Comparison of ENCODE assay signal across 8 cellular contexts in the genomic region with DNA sequence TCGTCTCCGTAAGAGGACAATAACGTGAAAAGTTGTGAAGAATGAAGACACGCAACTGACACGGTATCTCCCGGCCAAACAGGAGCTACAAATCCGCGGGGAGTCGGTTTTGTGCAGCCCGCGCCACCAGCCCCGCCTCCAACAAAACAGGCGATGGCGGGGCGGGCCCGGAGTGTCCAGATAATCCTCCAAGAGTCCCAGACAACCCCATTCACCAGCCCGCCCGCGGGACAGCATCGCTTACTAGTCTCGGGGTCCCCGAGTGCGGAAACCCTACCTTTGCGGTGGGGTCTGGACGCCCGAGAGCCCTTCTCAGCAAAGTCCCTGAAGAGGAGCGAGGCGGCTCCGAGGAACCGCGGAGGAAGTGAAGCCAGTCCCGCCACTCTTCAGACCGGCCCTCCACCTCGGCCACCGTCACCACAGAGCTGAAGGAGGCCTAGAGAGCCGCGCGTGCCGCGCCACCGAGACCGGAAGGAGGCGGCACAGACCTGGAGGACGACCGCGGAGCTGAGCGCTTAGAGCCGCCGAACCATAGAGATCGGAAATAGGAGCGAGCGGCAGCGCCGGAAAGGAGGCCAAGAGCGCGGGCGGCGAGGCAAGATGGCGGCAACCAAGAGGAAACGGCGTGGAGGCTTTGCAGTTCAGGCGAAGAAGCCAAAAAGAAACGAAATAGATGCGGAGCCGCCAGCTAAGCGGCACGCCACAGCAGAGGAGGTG. TPM values are rescaled to one million over a fixed set of nuclear protein-coding genes. Genes with fewer than 3 reads are reported as not detected.
DNase-seq lines count a peak whose midpoint lies in the region; FAIRE-seq and TF ChIP-seq lines count a peak whose summit lies in the region.

A gene with protein sequence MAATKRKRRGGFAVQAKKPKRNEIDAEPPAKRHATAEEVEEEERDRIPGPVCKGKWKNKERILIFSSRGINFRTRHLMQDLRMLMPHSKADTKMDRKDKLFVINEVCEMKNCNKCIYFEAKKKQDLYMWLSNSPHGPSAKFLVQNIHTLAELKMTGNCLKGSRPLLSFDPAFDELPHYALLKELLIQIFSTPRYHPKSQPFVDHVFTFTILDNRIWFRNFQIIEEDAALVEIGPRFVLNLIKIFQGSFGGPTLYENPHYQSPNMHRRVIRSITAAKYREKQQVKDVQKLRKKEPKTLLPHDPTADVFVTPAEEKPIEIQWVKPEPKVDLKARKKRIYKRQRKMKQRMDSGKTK (plus strand): TSS at position 573 of the 717 bp plus-strand sequence. CDS start 28 bp downstream, at position 601.
A gene with protein sequence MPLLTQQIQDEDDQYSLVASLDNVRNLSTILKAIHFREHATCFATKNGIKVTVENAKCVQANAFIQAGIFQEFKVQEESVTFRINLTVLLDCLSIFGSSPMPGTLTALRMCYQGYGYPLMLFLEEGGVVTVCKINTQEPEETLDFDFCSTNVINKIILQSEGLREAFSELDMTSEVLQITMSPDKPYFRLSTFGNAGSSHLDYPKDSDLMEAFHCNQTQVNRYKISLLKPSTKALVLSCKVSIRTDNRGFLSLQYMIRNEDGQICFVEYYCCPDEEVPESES (minus strand): TSS at position 366 of the 717 bp plus-strand sequence. CDS start 612 bp downstream, outside the sequence.

- H3K4me2 ChIP-seq in DOHH2 (ENCODE audit: low read length) (peak within 1 kb of the TSS; percentile 87), GM23248 (ENCODE audit: unreplicated experiment) (peak within 1 kb of the TSS; percentile 95), Karpas-422 (ENCODE audit: low read depth, low read length, poor library complexity, severe bottlenecking) (peak within 1 kb of the TSS; percentile 83)

- H3K27me3 ChIP-seq in DOHH2 (ENCODE audit: control insufficient read depth, low read length) = no peaks in the 10 kb centered on the region
- no peaks in the 10 kb centered on the region for H3K27me3 ChIP-seq in GM23248 (replicated peaks; ENCODE audit: insufficient read depth)
- H3K27me3 ChIP-seq in Karpas-422 (ENCODE audit: low read length) = no peaks in the 10 kb centered on the region
- no peaks in the 10 kb centered on the region for H3K27me3 ChIP-seq in esophagus muscularis mucosa
- H3K27me3 ChIP-seq in muscle layer of duodenum (ENCODE audit: low read depth, low read length) = no peaks in the 10 kb centered on the region

- H3K4me3 ChIP-seq in DOHH2 (ENCODE audit: low read length) (peak within 1 kb of the TSS; percentile 85), GM23248 (peak within 1 kb of the TSS; percentile 93), Karpas-422 (ENCODE audit: low read length) (peak within 1 kb of the TSS; percentile 92), esophagus muscularis mucosa (peak within 1 kb of the TSS; percentile 72 to 98 (median 95)), muscle layer of duodenum (ENCODE audit: low read depth in 1 of 2, low read length in 2 of 2) (peak within 1 kb of the TSS; percentile 98 to 99)

- peaks cover 14% of the 10 kb centered on the region for H3F3A ChIP-seq in DOHH2 (ENCODE audit: control insufficient read depth, insufficient read depth)
- H3F3A ChIP-seq in GM23248 (ENCODE audit: insufficient read depth) = peaks cover 24% of the 10 kb centered on the region

- H3K27ac ChIP-seq in DOHH2 (ENCODE audit: low read depth, low read length) = peak within 1 kb of the TSS; percentile 79
- peak within 1 kb of the TSS; percentile 63 for H3K27ac ChIP-seq in GM23248
- peak within 1 kb of the TSS; percentile 81 for H3K27ac ChIP-seq in Karpas-422 (ENCODE audit: low read length)
- peak within 1 kb of the TSS; percentile 85 to 89 (median 88) for H3K27ac ChIP-seq in esophagus muscularis mucosa (replicated peaks in 1 of 4)
- peak within 1 kb of the TSS; percentile 92 for H3K27ac ChIP-seq in muscle layer of duodenum (ENCODE audit: low read length)

- no peaks in the 10 kb centered on the region for H3K9me2 ChIP-seq in DOHH2 (replicated peaks; ENCODE audit: control insufficient read depth, low read length)
- no peaks in the 10 kb centered on the region for H3K9me2 ChIP-seq in GM23248 (ENCODE audit: insufficient read depth)
- no peaks in the 10 kb centered on the region for H3K9me2 ChIP-seq in Karpas-422 (replicated peaks; ENCODE audit: insufficient read depth, low read length)

- DNase-seq in GM23248 (peak; percentile 99), Karpas-422 (peak; percentile 98), RCC 7860 (ENCODE audit: low spot score) (peak; percentile 98), esophagus muscularis mucosa (ENCODE audit: extremely low spot score) (peak; percentile 97)
- peak; percentile 94 to 96 for DNase-seq in activated T-cell treated with anti-CD3 and anti-CD28 coated beads, Interleukin-2, amount 50 U/mL, for 48 hours
- peak; percentile 87 to 93 for DNase-seq in stimulated activated CD8-positive, alpha-beta memory T cell treated with anti-CD3 and anti-CD28 coated beads, Interleukin-7, amount 100 ng/mL, for 4 hours (ENCODE audit: low read depth in 2 of 2)

- 1 to 2% methylated on average over 64 to 67 of the region's 67 CpGs for WGBS in GM23248 (ENCODE audit: low coverage in 1 of 2, low lambda C conversion rate in 2 of 2, missing lambda C conversion rate in 2 of 2), 2 experiments
- WGBS in esophagus muscularis mucosa = under 1% methylated on average over 34 of the region's 67 CpGs

- H3K79me2 ChIP-seq in DOHH2 (ENCODE audit: control insufficient read depth, low read length) = peaks cover 97% of the 10 kb centered on the region
- H3K79me2 ChIP-seq in GM23248 (ENCODE audit: insufficient read depth) = peaks cover 94% of the 10 kb centered on the region
- H3K79me2 ChIP-seq in Karpas-422 (ENCODE audit: low read length) = peaks cover 91% of the 10 kb centered on the region

- H2AFZ ChIP-seq in GM23248 (peak within 1 kb of the TSS; percentile 93), Karpas-422 (ENCODE audit: low read length) (peak within 1 kb of the TSS; percentile 74; the same call in 1 of the 2 replicates)

- TF ChIP-seq EP300 in esophagus muscularis mucosa (IDR thresholded peaks at IDR 0.05) = no peak

- TF ChIP-seq CTCF in DOHH2 (IDR thresholded peaks at IDR 0.05; ENCODE audit: low read depth, low read length, poor library complexity, severe bottlenecking) (no peak), esophagus muscularis mucosa (IDR thresholded peaks at IDR 0.05) (peak in 1 of 3 experiments; percentile 38)

- intact Hi-C loops in esophagus muscularis mucosa (cut with DNase I) = no loop called here

- no peaks in the 10 kb centered on the region; the same call in 1 of the 2 replicates for H4K20me1 ChIP-seq in DOHH2 (ENCODE audit: control insufficient read depth, insufficient read depth, low read depth, low read length)
- H4K20me1 ChIP-seq in GM23248 (ENCODE audit: insufficient read depth) = no peaks in the 10 kb centered on the region
- H4K20me1 ChIP-seq in Karpas-422 (ENCODE audit: insufficient read depth, low read depth, low read length) = peaks cover 8% of the 10 kb centered on the region; the same call in 1 of the 2 replicates

- H3K9me3 ChIP-seq in DOHH2 (ENCODE audit: control insufficient read depth, insufficient read depth, low read length) (no peaks in the 10 kb centered on the region), GM23248 (ENCODE audit: low read depth) (no peaks in the 10 kb centered on the region), Karpas-422 (ENCODE audit: low read length) (no peaks in the 10 kb centered on the region), esophagus muscularis mucosa (no peaks in the 10 kb centered on the region), muscle layer of duodenum (ENCODE audit: control insufficient read depth in 1 of 2, low read length in 2 of 2) (no peaks in the 10 kb centered on the region)

- peak within 1 kb of the TSS; percentile 90 for H3K9ac ChIP-seq in GM23248
- peak within 1 kb of the TSS; percentile 90 for H3K9ac ChIP-seq in Karpas-422 (ENCODE audit: low read length)

- peak; percentile 46 for TF ChIP-seq POLR2A in esophagus muscularis mucosa (IDR thresholded peaks at IDR 0.05; ENCODE audit: low read depth)

- H3K36me3 ChIP-seq in DOHH2 (ENCODE audit: control insufficient read depth, low read length) = peaks cover 93% of the 10 kb centered on the region
- H3K36me3 ChIP-seq in GM23248 (ENCODE audit: low read depth) = peaks cover 28% of the 10 kb centered on the region
- peaks cover 48% of the 10 kb centered on the region for H3K36me3 ChIP-seq in Karpas-422 (ENCODE audit: insufficient read depth, low read length)
- H3K36me3 ChIP-seq in esophagus muscularis mucosa = peaks cover 15 to 38% (median 27%) of the 10 kb centered on the region in 4 donors
- peaks cover 18 to 20% of the 10 kb centered on the region in 2 donors for H3K36me3 ChIP-seq in muscle layer of duodenum (ENCODE audit: control insufficient read depth in 1 of 2, insufficient read depth in 2 of 2, low read length in 2 of 2)

- in situ Hi-C loops in GM23248 (cut with MboI) = no loop called here

- H3K4me1 ChIP-seq in DOHH2 (ENCODE audit: control insufficient read depth, low read length) (peaks cover 25% of the 10 kb centered on the region), GM23248 (ENCODE audit: insufficient read depth) (peaks cover 39% of the 10 kb centered on the region), Karpas-422 (ENCODE audit: low read length) (peaks cover 44% of the 10 kb centered on the region), esophagus muscularis mucosa (peaks cover 25 to 51% (median 48%) of the 10 kb centered on the region in 4 donors), muscle layer of duodenum (ENCODE audit: control insufficient read depth in 1 of 2, insufficient read depth in 2 of 2, low read length in 2 of 2) (peaks cover 21 to 38% of the 10 kb centered on the region in 2 donors)

- peak; percentile 91 for FAIRE-seq in RCC 7860 (lab: Jason Lieb, UNC)

RNA-seq across cellular contexts. Expression of the first gene that starts in this region (rescaled TPM):
- 22.5 and 39.7 TPM in 2 replicates for total RNA-seq in GM23248 (2014; rRNA removed; shearing (Covaris generic))
- polyA plus RNA-seq in GM23248 (2016; fragmentation: Nextera tagmentation; extraction: Ambion mirVana) = 45.8 and 49.6 TPM in 2 replicates
- 22.8 and 48.6 TPM in 2 replicates for total RNA-seq in Karpas-422 (2014; rRNA removed; shearing (Covaris generic); ENCODE audit: low replicate concordance)
- 10 to 100 TPM; 18.4 to 31.8 (median 19.8) TPM for total RNA-seq in esophagus muscularis mucosa

RNA-seq across cellular contexts. Expression of the second gene that starts in this region (rescaled TPM):
- total RNA-seq in GM23248 (2014; rRNA removed; shearing (Covaris generic)) = 26.3 and 42.9 TPM in 2 replicates
- polyA plus RNA-seq in GM23248 (2016; fragmentation: Nextera tagmentation; extraction: Ambion mirVana) = 53.6 and 56.4 TPM in 2 replicates
- total RNA-seq in Karpas-422 (2014; rRNA removed; shearing (Covaris generic); ENCODE audit: low replicate concordance) = 34.1 and 59.1 TPM in 2 replicates
- 10 to 100 TPM; 22.5 to 62.1 (median 39.6) TPM for total RNA-seq in esophagus muscularis mucosa

Comparison
In these comparisons a context has a peak if more than half of its experiments do, and no peak if none do; other contexts are left out.
1. Peak in every context shown above with its lines: DNase-seq, H3K4me3 ChIP-seq and H3K27ac ChIP-seq.